In genomic region chr1:175237389-175237788, GRCh38 we compare ENCODE assay signal across 14 cellular contexts. TPM values are rescaled to one million over a fixed set of nuclear protein-coding genes. Genes with fewer than 3 reads are reported as not detected.
DNase-seq lines count a peak whose midpoint lies in the region; ATAC-seq and TF ChIP-seq lines count a peak whose summit lies in the region.
"Had no signal": no experiment of that assay in that cellular context is flagged by ENCODE, and none has a peak within 500 bp of the region (broad histone marks: within the 10 kb centered on the region; RNA-seq: fewer than 3 reads in every experiment).

No MANE protein-coding gene starts in this region.

- H3K27ac Mint-ChIP-seq in activated naive CD8-positive, alpha-beta T cell treated with anti-CD3 and anti-CD28 coated beads for 36 hours = peak overlapping the region; percentile 73
- H3K27ac Mint-ChIP-seq in Calu3 (ENCODE audit: unreplicated experiment) = no peak overlapping the region
- H3K27ac Mint-ChIP-seq: CD8-positive, alpha-beta memory T cell had no signal

- ATAC-seq in GM18873 (IDR thresholded peaks at IDR 0.05; ENCODE audit: low FRiP score, unreplicated experiment) = peak; percentile 78
- peak; percentile 85 for ATAC-seq in GM21576 (IDR thresholded peaks at IDR 0.05; ENCODE audit: unreplicated experiment)
- peak; percentile 71 for ATAC-seq in HG03354 (IDR thresholded peaks at IDR 0.05; ENCODE audit: poor library complexity, severe bottlenecking, unreplicated experiment)

- H3K27me3 ChIP-seq in smooth muscle cell (ENCODE audit: low read depth) = no peaks in the 10 kb centered on the region
- H3K27me3 ChIP-seq: ascending aorta, neutrophil had no signal

- 97% methylated on average over 1 of the region's 1 CpG for WGBS in smooth muscle cell (ENCODE audit: low lambda C conversion rate)

- TF ChIP-seq CTCF in Calu3 (IDR thresholded peaks at IDR 0.05; ENCODE audit: unreplicated experiment) = no peak
- no peak for TF ChIP-seq CTCF in smooth muscle cell (IDR thresholded peaks at IDR 0.05; ENCODE audit: borderline replicate concordance, insufficient read depth, poor library complexity, severe bottlenecking)

- H3K36me3 ChIP-seq in smooth muscle cell (ENCODE audit: low read depth) = no peaks in the 10 kb centered on the region
- H3K36me3 ChIP-seq: ascending aorta, HAP-1, neutrophil had no signal

- H3K36me3 Mint-ChIP-seq in activated naive CD8-positive, alpha-beta T cell treated with anti-CD3 and anti-CD28 coated beads for 36 hours = peaks cover 3% of the 10 kb centered on the region
- no peaks in the 10 kb centered on the region for H3K36me3 Mint-ChIP-seq in Calu3 (ENCODE audit: insufficient read depth, unreplicated experiment)

- CTCF ChIA-PET in Calu3 (lab: Charles Lee) = no interaction called here

- no peak for DNase-seq in activated naive CD8-positive, alpha-beta T cell treated with anti-CD3 and anti-CD28 coated beads for 36 hours
- DNase-seq in Calu3 (no peak), smooth muscle cell (lab: John Stamatoyannopoulos, UW; ENCODE audit: unreplicated experiment) (no peak), NK-92 (lab: John Stamatoyannopoulos, UW; ENCODE audit: unreplicated experiment) (no peak)
- DNase-seq: CD8-positive, alpha-beta memory T cell; effector CD8-positive, alpha-beta T cell; NCI-H2029 treated with DMSO at 0.1 percent for 48 hours; stimulated activated CD4-positive, alpha-beta T cell treated with anti-CD3 and anti-CD28 coated beads, Interleukin-12 subunit alpha, Interleukin-12 subunit beta, amount 100 ng/mL, for 4 hours had no signal

- H3K9me3 Mint-ChIP-seq in activated naive CD8-positive, alpha-beta T cell treated with anti-CD3 and anti-CD28 coated beads for 36 hours = peaks cover 7% of the 10 kb centered on the region
- peaks cover 7% of the 10 kb centered on the region for H3K9me3 Mint-ChIP-seq in Calu3 (ENCODE audit: low read depth, unreplicated experiment)

- H2AFZ ChIP-seq in smooth muscle cell (ENCODE audit: low read depth) = no peak overlapping the region

- H3K4me3 Mint-ChIP-seq in activated naive CD8-positive, alpha-beta T cell treated with anti-CD3 and anti-CD28 coated beads for 36 hours = no peak overlapping the region
- no peak overlapping the region for H3K4me3 Mint-ChIP-seq in Calu3 (ENCODE audit: low read depth, unreplicated experiment)
- H3K4me3 Mint-ChIP-seq: CD8-positive, alpha-beta memory T cell had no signal

- H4K20me1 ChIP-seq in smooth muscle cell (ENCODE audit: low read depth) = no peaks in the 10 kb centered on the region

- H3K4me2 ChIP-seq in smooth muscle cell = no peak overlapping the region

- H3K27me3 Mint-ChIP-seq in activated naive CD8-positive, alpha-beta T cell treated with anti-CD3 and anti-CD28 coated beads for 36 hours = no peaks in the 10 kb centered on the region
- H3K27me3 Mint-ChIP-seq in Calu3 (ENCODE audit: unreplicated experiment) = peaks cover 7% of the 10 kb centered on the region

- no peak overlapping the region for H3K9ac ChIP-seq in smooth muscle cell (ENCODE audit: low read depth)

- no peaks in the 10 kb centered on the region for H3K79me2 ChIP-seq in smooth muscle cell (ENCODE audit: low read depth)

- H3K27ac ChIP-seq in smooth muscle cell (ENCODE audit: low read depth) = no peak overlapping the region
- H3K27ac ChIP-seq: ascending aorta, neutrophil had no signal

- peaks cover 25% of the 10 kb centered on the region for H3K4me1 Mint-ChIP-seq in activated naive CD8-positive, alpha-beta T cell treated with anti-CD3 and anti-CD28 coated beads for 36 hours
- no peaks in the 10 kb centered on the region for H3K4me1 Mint-ChIP-seq in Calu3 (ENCODE audit: low read depth, unreplicated experiment)

- H3K4me1 ChIP-seq in smooth muscle cell (ENCODE audit: low read depth) = no peaks in the 10 kb centered on the region
- H3K4me1 ChIP-seq: ascending aorta, HAP-1 had no signal

- BruUV-seq in Calu3 (replicated peaks; lab: Mats Ljungman, UMichigan) = no TSS peak

- intact Hi-C loops in Calu3 (cut with micrococcal nuclease; ENCODE audit: unreplicated experiment) = no loop called here

- no peaks in the 10 kb centered on the region for H3K9me3 ChIP-seq in smooth muscle cell (replicated peaks; ENCODE audit: low read depth)
- H3K9me3 ChIP-seq: ascending aorta, HAP-1, neutrophil had no signal

- no peaks in the 10 kb centered on the region for H3F3A ChIP-seq in smooth muscle cell (ENCODE audit: low read depth)

- no peak overlapping the region for H3K4me3 ChIP-seq in smooth muscle cell
- H3K4me3 ChIP-seq: ascending aorta, HAP-1 had no signal

RNA-seq across cellular contexts. Expression of gene KIAA0040, which starts 44.8 kb away (rescaled TPM):
- 10 to 100 TPM; 26.4 to 27.6 TPM for total RNA-seq in activated naive CD8-positive, alpha-beta T cell treated with anti-CD3 and anti-CD28 coated beads for 36 hours
- 24.3 and 33.4 TPM in 2 replicates for total RNA-seq in Calu3 (2022)
- total RNA-seq in smooth muscle cell = 7.2 and 8.9 TPM in 2 replicates
- polyA plus RNA-seq in smooth muscle cell = 3.8 and 8.4 TPM in 2 replicates
